Comparison of ENCODE assay signal across 8 cellular contexts in genomic region chr7:104956753-104957450, GRCh38. TPM values are rescaled to one million over a fixed set of nuclear protein-coding genes. Genes with fewer than 3 reads are reported as not detected.
DNase-seq lines count a peak whose midpoint lies in the region; ATAC-seq and TF ChIP-seq lines count a peak whose summit lies in the region.

No MANE protein-coding gene starts in this region.

- TF ChIP-seq POLR2A in erythroblast (IDR thresholded peaks at IDR 0.05; ENCODE audit: low read length), result no peak

- H3K27ac Mint-ChIP-seq in T-cell, result peak overlapping the region; percentile 87 to 97

- no peak overlapping the region for H3K4me3 Mint-ChIP-seq in T-cell

- no peaks in the 10 kb centered on the region for H3K27me3 Mint-ChIP-seq in T-cell

- H3K4me3 ChIP-seq in AG10803 (ENCODE audit: low read length), result no peak overlapping the region

- DNase-seq in AG10803 (ENCODE audit: low read depth), result peak; percentile 94
- DNase-seq in T-cell, result peak in 3 of 34 experiments; percentile 3 to 31 (median 20)
- DNase-seq in iris pigment epithelial cell (ENCODE audit: low read depth), result peak; percentile 90
- DNase-seq in erythroblast (lab: John Stamatoyannopoulos, UW), result no peak
- no peak for DNase-seq in NCI-H2196 (lab: John Stamatoyannopoulos, UW; ENCODE audit: unreplicated experiment)

- CTCF ChIA-PET in T-cell (lab: Charles Lee), result no interaction called here

- H3K9me3 Mint-ChIP-seq in T-cell, result no peaks in the 10 kb centered on the region

- no peak for TF ChIP-seq CTCF in AG10803 (conservative IDR thresholded peaks at IDR 0.05; ENCODE audit: low read length)

- ATAC-seq in GM18873 (IDR thresholded peaks at IDR 0.05; ENCODE audit: low FRiP score, unreplicated experiment) (peak; percentile 89), HG03097 (IDR thresholded peaks at IDR 0.05; ENCODE audit: low FRiP score, unreplicated experiment) (peak; percentile 60), T-cell (replicated peaks in 1 of 4) (peak; percentile 55 to 87 (median 58)), esophagus mucosa (no peak)

- peaks cover 12 to 37% (median 24%) of the 10 kb centered on the region in 3 donors for H3K4me1 Mint-ChIP-seq in T-cell

- POLR2A ChIA-PET in T-cell (lab: Charles Lee), result interaction anchor here (0.6 to 1.1 kb wide), 3 partner anchors 12 to 548 kb away, joined by 3 to 5 read pairs (median 3); no protein-coding TSS in a partner anchor

- peaks cover 4% of the 10 kb centered on the region for H3K36me3 Mint-ChIP-seq in T-cell

RNA-seq across cellular contexts. Expression of gene KMT2E, which starts 57.1 kb away (rescaled TPM):
- total RNA-seq in T-cell (100 to 1,000 TPM; 164 to 260 (median 169) TPM), esophagus mucosa (29.0 TPM)

Comparison
In these comparisons a context has a peak if more than half of its experiments do, and no peak if none do; other contexts are left out.
1. DNase-seq: peak in AG10803 (single experiment) and iris pigment epithelial cell (single experiment); none in erythroblast (0 of 2) and NCI-H2196 (single experiment).